1 cellular context compared by ENCODE assay signal in the genomic region with DNA sequence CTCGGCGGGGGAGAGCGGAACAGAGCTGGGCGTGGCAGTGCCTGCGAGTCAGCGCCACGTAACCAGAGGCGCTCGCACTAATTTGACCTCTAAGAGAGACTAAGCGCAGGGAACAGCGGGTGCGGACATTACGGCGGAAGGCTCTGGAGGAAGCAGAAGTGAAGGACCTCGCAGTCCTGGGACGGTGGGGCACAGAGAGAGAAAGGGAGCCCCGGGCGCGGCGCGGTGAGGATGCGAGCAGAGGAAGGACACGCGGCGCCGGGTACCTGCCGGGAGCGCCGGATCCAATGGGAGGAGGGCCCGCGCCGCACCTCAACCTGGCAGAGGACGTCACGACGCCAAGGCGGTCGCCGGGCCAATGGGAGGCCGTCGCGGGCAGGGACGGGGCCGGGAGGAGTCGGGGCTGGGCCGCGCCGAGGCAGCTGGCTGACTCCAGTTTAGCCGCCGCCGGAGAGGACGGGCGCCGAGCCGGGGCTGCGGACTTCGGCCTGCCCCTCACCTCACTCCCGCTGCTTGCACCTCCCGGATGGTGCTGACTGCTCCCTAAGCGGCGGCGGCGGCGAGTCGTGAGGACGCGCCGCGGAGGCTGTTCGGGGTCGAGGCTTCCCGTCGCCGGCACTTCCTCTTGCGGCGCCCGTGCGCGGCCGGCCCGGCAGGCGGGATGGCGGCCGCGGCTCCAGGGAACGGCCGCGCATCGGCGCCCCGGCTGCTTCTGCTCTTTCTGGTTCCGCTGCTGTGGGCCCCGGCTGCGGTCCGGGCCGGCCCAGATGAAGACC.
TF ChIP-seq lines count a peak whose summit lies in the region.

A gene with protein sequence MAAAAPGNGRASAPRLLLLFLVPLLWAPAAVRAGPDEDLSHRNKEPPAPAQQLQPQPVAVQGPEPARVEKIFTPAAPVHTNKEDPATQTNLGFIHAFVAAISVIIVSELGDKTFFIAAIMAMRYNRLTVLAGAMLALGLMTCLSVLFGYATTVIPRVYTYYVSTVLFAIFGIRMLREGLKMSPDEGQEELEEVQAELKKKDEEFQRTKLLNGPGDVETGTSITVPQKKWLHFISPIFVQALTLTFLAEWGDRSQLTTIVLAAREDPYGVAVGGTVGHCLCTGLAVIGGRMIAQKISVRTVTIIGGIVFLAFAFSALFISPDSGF (plus strand): TSS at position 429 of the 776 bp plus-strand sequence. CDS start 233 bp downstream, at position 662.

TF ChIP-seq in HepG2, 621 proteins besides CTCF, POLR2A, EP300 and RAD21 (continued from another document and continues in another):
- TF ChIP-seq, protein P1, sequence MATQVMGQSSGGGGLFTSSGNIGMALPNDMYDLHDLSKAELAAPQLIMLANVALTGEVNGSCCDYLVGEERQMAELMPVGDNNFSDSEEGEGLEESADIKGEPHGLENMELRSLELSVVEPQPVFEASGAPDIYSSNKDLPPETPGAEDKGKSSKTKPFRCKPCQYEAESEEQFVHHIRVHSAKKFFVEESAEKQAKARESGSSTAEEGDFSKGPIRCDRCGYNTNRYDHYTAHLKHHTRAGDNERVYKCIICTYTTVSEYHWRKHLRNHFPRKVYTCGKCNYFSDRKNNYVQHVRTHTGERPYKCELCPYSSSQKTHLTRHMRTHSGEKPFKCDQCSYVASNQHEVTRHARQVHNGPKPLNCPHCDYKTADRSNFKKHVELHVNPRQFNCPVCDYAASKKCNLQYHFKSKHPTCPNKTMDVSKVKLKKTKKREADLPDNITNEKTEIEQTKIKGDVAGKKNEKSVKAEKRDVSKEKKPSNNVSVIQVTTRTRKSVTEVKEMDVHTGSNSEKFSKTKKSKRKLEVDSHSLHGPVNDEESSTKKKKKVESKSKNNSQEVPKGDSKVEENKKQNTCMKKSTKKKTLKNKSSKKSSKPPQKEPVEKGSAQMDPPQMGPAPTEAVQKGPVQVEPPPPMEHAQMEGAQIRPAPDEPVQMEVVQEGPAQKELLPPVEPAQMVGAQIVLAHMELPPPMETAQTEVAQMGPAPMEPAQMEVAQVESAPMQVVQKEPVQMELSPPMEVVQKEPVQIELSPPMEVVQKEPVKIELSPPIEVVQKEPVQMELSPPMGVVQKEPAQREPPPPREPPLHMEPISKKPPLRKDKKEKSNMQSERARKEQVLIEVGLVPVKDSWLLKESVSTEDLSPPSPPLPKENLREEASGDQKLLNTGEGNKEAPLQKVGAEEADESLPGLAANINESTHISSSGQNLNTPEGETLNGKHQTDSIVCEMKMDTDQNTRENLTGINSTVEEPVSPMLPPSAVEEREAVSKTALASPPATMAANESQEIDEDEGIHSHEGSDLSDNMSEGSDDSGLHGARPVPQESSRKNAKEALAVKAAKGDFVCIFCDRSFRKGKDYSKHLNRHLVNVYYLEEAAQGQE (IDR thresholded peaks at IDR 0.05; ENCODE audit: borderline replicate concordance in 1 of 2, low read depth in 1 of 2, low read length in 2 of 2): peak in 1 of 2 experiments; percentile 60; a peak in 1 of 4 replicates
- TF ChIP-seq SNAI1 (CRISPR knock-in tag; IDR thresholded peaks at IDR 0.05; ENCODE audit: borderline replicate concordance) (peak; percentile 94), TGIF2 (CRISPR knock-in tag; IDR thresholded peaks at IDR 0.05) (peak; percentile 52; the same call in 1 of the 2 replicates), GTF3A (CRISPR knock-in tag; conservative IDR thresholded peaks at IDR 0.05) (no peak), PAWR (CRISPR knock-in tag; IDR thresholded peaks at IDR 0.05; ENCODE audit: borderline replicate concordance) (no peak), ZFX (CRISPR knock-in tag; IDR thresholded peaks at IDR 0.05; ENCODE audit: low read depth) (peak; percentile 91), YEATS2 (CRISPR knock-in tag; IDR thresholded peaks at IDR 0.05; ENCODE audit: borderline replicate concordance) (peak; percentile 55; the same call in 1 of the 2 replicates), KAT2B (IDR thresholded peaks at IDR 0.05; ENCODE audit: borderline replicate concordance, low read depth, low read length) (no peak), ARNT2 (CRISPR knock-in tag; IDR thresholded peaks at IDR 0.05; ENCODE audit: low read depth) (peak; percentile 39), NONO (IDR thresholded peaks at IDR 0.05) (no peak), NONO (CRISPR knock-in tag; conservative IDR thresholded peaks at IDR 0.05) (peak; percentile 52; the same call in 1 of the 2 replicates), RFX5 (IDR thresholded peaks at IDR 0.05; ENCODE audit: low read depth, low read length) (peak; percentile 78), CBX5 (CRISPR knock-in tag; IDR thresholded peaks at IDR 0.05; ENCODE audit: borderline replicate concordance) (no peak), RFX1 (IDR thresholded peaks at IDR 0.05) (no peak), TCF7 (IDR thresholded peaks at IDR 0.05; ENCODE audit: low read depth) (no peak), MED8 (CRISPR knock-in tag; IDR thresholded peaks at IDR 0.05; ENCODE audit: insufficient replicate concordance) (peak; percentile 83), FOXK1 (CRISPR knock-in tag; IDR thresholded peaks at IDR 0.05; ENCODE audit: borderline replicate concordance, low read depth) (peak; percentile 46; the same call in 1 of the 2 replicates), TCF7L2 (IDR thresholded peaks at IDR 0.05; ENCODE audit: low read depth, low read length) (no peak), ZNF720 (CRISPR knock-in tag; IDR thresholded peaks at IDR 0.05) (no peak), ASH2L (IDR thresholded peaks at IDR 0.05; ENCODE audit: insufficient read length, low read depth, low read length) (peak; percentile 64), KDM5A (IDR thresholded peaks at IDR 0.05; ENCODE audit: borderline replicate concordance, low read length) (peak; percentile 53; the same call in 1 of the 2 replicates), ZNF883 (CRISPR knock-in tag; IDR thresholded peaks at IDR 0.05; ENCODE audit: not compliant biosample characterization) (peak; percentile 71), ZSCAN31 (CRISPR knock-in tag; IDR thresholded peaks at IDR 0.05; ENCODE audit: low read depth) (peak; percentile 65; the same call in 1 of the 2 replicates), ZNF350 (CRISPR knock-in tag; IDR thresholded peaks at IDR 0.05; ENCODE audit: borderline replicate concordance, low read depth) (peak; percentile 80), BRCA1 (CRISPR knock-in tag; IDR thresholded peaks at IDR 0.05) (0 out of 2 replicates have a peak, but pooled peaks have one; percentile 19), POLR2AphosphoS5 (IDR thresholded peaks at IDR 0.05; ENCODE audit: low read depth, low read length) (peak; percentile 70), ZNF567 (CRISPR knock-in tag; IDR thresholded peaks at IDR 0.05; ENCODE audit: borderline replicate concordance) (0 out of 2 replicates have a peak, but pooled peaks have one; percentile 52), POLR2G (IDR thresholded peaks at IDR 0.05; ENCODE audit: low read depth, low read length) (peak; percentile 94), ZNF451 (CRISPR knock-in tag; IDR thresholded peaks at IDR 0.05) (0 out of 2 replicates have a peak, but pooled peaks have one; percentile 62), HNRNPLL (IDR thresholded peaks at IDR 0.05; ENCODE audit: low read depth, low read length, poor library complexity, severe bottlenecking) (peak; percentile 56), HNRNPK (IDR thresholded peaks at IDR 0.05; ENCODE audit: low read depth, low read length, poor library complexity, severe bottlenecking) (peak; percentile 49), ESRRA (CRISPR knock-in tag; IDR thresholded peaks at IDR 0.05; ENCODE audit: low read depth) (0 out of 2 replicates have a peak, but pooled peaks have one; percentile 27), ZNF430 (CRISPR knock-in tag; IDR thresholded peaks at IDR 0.05) (peak; percentile 75; the same call in 1 of the 2 replicates), ARNTL (CRISPR knock-in tag; IDR thresholded peaks at IDR 0.05) (no peak), GABPB1 (CRISPR knock-in tag; IDR thresholded peaks at IDR 0.05) (peak; percentile 80), KDM5B (CRISPR knock-in tag; IDR thresholded peaks at IDR 0.05; ENCODE audit: borderline replicate concordance) (peak; percentile 90; the same call in 1 of the 2 replicates), ZNF546 (CRISPR knock-in tag; conservative IDR thresholded peaks at IDR 0.05) (peak; percentile 44; the same call in 1 of the 2 replicates)
- TF ChIP-seq, protein P2, sequence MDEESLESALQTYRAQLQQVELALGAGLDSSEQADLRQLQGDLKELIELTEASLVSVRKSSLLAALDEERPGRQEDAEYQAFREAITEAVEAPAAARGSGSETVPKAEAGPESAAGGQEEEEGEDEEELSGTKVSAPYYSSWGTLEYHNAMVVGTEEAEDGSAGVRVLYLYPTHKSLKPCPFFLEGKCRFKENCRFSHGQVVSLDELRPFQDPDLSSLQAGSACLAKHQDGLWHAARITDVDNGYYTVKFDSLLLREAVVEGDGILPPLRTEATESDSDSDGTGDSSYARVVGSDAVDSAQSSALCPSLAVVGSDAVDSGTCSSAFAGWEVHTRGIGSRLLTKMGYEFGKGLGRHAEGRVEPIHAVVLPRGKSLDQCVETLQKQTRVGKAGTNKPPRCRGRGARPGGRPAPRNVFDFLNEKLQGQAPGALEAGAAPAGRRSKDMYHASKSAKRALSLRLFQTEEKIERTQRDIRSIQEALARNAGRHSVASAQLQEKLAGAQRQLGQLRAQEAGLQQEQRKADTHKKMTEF (CRISPR knock-in tag; IDR thresholded peaks at IDR 0.05): peak; percentile 86
- TF ChIP-seq, protein P3, sequence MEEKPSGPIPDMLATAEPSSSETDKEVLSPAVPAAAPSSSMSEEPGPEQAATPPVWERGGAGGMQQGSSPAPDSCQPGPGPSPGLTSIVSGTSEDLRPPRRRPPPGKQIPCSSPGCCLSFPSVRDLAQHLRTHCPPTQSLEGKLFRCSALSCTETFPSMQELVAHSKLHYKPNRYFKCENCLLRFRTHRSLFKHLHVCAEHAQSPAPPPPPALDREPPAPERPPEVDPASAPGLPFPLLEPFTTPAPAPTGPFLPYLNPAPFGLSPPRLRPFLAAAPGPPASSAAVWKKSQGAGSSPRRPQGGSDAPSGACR (CRISPR knock-in tag; IDR thresholded peaks at IDR 0.05): peak; percentile 88
- TF ChIP-seq, protein P4, sequence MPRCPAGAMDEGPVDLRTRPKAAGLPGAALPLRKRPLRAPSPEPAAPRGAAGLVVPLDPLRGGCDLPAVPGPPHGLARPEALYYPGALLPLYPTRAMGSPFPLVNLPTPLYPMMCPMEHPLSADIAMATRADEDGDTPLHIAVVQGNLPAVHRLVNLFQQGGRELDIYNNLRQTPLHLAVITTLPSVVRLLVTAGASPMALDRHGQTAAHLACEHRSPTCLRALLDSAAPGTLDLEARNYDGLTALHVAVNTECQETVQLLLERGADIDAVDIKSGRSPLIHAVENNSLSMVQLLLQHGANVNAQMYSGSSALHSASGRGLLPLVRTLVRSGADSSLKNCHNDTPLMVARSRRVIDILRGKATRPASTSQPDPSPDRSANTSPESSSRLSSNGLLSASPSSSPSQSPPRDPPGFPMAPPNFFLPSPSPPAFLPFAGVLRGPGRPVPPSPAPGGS (CRISPR knock-in tag; IDR thresholded peaks at IDR 0.05): 0 out of 2 replicates have a peak, but pooled peaks have one; percentile 18
- TF ChIP-seq, protein P5, sequence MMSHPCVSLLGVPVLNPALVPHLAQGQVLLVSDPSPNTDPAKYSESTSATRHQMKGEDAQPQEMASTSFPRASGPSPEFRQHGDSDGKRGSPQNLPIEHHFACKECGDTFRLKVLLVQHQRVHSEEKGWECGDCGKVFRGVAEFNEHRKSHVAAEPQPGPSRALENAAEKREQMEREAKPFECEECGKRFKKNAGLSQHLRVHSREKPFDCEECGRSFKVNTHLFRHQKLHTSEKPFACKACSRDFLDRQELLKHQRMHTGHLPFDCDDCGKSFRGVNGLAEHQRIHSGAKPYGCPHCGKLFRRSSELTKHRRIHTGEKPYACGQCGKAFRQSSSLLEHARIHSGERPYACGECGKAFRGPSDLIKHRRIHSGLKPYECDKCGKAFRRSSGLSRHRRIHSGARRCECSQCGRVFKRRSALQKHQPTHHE (CRISPR knock-in tag; IDR thresholded peaks at IDR 0.05; ENCODE audit: borderline replicate concordance): peak; percentile 67; the same call in 1 of the 2 replicates
- TF ChIP-seq, protein P6, sequence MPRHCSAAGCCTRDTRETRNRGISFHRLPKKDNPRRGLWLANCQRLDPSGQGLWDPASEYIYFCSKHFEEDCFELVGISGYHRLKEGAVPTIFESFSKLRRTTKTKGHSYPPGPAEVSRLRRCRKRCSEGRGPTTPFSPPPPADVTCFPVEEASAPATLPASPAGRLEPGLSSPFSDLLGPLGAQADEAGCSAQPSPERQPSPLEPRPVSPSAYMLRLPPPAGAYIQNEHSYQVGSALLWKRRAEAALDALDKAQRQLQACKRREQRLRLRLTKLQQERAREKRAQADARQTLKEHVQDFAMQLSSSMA (CRISPR knock-in tag; IDR thresholded peaks at IDR 0.05): peak; percentile 88; the same call in 1 of the 2 replicates
- TF ChIP-seq, protein P7, sequence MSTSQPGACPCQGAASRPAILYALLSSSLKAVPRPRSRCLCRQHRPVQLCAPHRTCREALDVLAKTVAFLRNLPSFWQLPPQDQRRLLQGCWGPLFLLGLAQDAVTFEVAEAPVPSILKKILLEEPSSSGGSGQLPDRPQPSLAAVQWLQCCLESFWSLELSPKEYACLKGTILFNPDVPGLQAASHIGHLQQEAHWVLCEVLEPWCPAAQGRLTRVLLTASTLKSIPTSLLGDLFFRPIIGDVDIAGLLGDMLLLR (CRISPR knock-in tag; IDR thresholded peaks at IDR 0.05): peak; percentile 78
- TF ChIP-seq, protein P8, sequence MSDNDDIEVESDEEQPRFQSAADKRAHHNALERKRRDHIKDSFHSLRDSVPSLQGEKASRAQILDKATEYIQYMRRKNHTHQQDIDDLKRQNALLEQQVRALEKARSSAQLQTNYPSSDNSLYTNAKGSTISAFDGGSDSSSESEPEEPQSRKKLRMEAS (IDR thresholded peaks at IDR 0.05): peak; percentile 83
- TF ChIP-seq, protein P9, sequence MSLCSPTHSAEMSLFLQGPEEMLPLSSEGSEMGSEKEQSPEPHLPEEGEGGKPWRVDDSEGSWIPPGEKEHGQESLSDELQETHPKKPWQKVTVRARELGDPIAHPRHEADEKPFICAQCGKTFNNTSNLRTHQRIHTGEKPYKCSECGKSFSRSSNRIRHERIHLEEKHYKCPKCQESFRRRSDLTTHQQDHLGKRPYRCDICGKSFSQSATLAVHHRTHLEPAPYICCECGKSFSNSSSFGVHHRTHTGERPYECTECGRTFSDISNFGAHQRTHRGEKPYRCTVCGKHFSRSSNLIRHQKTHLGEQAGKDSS (CRISPR knock-in tag; IDR thresholded peaks at IDR 0.05; ENCODE audit: borderline replicate concordance, low read depth): peak; percentile 91
